1 cellular context compared by ENCODE assay signal in the genomic region with DNA sequence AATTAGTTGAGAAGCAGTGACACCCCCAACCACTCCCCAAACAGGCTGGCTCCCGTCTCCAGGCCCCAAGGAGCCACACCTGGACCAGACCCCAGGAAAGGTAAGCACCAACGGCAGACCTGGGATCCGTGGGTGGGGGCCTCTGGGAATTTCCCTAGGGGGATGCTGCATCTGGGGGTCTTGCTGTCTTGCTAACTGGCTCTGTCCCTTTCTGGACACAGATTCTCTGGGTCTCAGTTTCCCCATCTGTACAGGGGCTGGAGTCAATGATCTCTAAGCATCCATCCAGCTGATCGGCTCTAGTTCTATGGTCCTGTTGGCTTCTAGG.
TF ChIP-seq lines count a peak whose summit lies in the region.

No MANE protein-coding gene starts in this region.

TF ChIP-seq in GM23338, 12 proteins besides CTCF, POLR2A, EP300 and RAD21:
- TF ChIP-seq, protein P1, sequence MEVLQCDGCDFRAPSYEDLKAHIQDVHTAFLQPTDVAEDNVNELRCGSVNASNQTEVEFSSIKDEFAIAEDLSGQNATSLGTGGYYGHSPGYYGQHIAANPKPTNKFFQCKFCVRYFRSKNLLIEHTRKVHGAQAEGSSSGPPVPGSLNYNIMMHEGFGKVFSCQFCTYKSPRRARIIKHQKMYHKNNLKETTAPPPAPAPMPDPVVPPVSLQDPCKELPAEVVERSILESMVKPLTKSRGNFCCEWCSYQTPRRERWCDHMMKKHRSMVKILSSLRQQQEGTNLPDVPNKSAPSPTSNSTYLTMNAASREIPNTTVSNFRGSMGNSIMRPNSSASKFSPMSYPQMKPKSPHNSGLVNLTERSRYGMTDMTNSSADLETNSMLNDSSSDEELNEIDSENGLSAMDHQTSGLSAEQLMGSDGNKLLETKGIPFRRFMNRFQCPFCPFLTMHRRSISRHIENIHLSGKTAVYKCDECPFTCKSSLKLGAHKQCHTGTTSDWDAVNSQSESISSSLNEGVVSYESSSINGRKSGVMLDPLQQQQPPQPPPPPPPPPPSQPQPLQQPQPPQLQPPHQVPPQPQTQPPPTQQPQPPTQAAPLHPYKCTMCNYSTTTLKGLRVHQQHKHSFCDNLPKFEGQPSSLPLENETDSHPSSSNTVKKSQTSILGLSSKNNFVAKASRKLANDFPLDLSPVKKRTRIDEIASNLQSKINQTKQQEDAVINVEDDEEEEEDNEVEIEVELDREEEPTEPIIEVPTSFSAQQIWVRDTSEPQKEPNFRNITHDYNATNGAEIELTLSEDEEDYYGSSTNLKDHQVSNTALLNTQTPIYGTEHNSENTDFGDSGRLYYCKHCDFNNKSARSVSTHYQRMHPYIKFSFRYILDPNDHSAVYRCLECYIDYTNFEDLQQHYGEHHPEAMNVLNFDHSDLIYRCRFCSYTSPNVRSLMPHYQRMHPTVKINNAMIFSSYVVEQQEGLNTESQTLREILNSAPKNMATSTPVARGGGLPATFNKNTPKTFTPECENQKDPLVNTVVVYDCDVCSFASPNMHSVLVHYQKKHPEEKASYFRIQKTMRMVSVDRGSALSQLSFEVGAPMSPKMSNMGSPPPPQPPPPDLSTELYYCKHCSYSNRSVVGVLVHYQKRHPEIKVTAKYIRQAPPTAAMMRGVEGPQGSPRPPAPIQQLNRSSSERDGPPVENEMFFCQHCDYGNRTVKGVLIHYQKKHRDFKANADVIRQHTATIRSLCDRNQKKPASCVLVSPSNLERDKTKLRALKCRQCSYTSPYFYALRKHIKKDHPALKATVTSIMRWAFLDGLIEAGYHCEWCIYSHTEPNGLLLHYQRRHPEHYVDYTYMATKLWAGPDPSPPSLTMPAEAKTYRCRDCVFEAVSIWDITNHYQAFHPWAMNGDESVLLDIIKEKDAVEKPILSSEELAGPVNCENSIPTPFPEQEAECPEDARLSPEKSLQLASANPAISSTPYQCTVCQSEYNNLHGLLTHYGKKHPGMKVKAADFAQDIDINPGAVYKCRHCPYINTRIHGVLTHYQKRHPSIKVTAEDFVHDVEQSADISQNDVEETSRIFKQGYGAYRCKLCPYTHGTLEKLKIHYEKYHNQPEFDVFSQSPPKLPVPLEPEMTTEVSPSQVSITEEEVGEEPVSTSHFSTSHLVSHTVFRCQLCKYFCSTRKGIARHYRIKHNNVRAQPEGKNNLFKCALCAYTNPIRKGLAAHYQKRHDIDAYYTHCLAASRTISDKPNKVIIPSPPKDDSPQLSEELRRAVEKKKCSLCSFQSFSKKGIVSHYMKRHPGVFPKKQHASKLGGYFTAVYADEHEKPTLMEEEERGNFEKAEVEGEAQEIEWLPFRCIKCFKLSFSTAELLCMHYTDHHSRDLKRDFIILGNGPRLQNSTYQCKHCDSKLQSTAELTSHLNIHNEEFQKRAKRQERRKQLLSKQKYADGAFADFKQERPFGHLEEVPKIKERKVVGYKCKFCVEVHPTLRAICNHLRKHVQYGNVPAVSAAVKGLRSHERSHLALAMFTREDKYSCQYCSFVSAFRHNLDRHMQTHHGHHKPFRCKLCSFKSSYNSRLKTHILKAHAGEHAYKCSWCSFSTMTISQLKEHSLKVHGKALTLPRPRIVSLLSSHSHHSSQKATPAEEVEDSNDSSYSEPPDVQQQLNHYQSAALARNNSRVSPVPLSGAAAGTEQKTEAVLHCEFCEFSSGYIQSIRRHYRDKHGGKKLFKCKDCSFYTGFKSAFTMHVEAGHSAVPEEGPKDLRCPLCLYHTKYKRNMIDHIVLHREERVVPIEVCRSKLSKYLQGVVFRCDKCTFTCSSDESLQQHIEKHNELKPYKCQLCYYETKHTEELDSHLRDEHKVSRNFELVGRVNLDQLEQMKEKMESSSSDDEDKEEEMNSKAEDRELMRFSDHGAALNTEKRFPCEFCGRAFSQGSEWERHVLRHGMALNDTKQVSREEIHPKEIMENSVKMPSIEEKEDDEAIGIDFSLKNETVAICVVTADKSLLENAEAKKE (CRISPR knock-in tag; IDR thresholded peaks at IDR 0.05) = no peak
- TF ChIP-seq EZH2phosphoT487 (IDR thresholded peaks at IDR 0.05; ENCODE audit: unreplicated experiment) (no peak), EZH2 (IDR thresholded peaks at IDR 0.05; ENCODE audit: low read depth, unreplicated experiment) (no peak), JUNB (IDR thresholded peaks at IDR 0.05; ENCODE audit: unreplicated experiment) (no peak), NANOG (IDR thresholded peaks at IDR 0.05; ENCODE audit: borderline replicate concordance) (no peak), ZNF114 (CRISPR knock-in tag; IDR thresholded peaks at IDR 0.05) (no peak), POLR2AphosphoS5 (IDR thresholded peaks at IDR 0.05; ENCODE audit: low read depth) (no peak), ZNF331 (CRISPR knock-in tag; IDR thresholded peaks at IDR 0.05; ENCODE audit: low read depth) (no peak), CREB1 (CRISPR knock-in tag; IDR thresholded peaks at IDR 0.05; ENCODE audit: low read depth) (no peak), STAT1 (IDR thresholded peaks at IDR 0.05; ENCODE audit: unreplicated experiment) (no peak)
- TF ChIP-seq, protein P2, sequence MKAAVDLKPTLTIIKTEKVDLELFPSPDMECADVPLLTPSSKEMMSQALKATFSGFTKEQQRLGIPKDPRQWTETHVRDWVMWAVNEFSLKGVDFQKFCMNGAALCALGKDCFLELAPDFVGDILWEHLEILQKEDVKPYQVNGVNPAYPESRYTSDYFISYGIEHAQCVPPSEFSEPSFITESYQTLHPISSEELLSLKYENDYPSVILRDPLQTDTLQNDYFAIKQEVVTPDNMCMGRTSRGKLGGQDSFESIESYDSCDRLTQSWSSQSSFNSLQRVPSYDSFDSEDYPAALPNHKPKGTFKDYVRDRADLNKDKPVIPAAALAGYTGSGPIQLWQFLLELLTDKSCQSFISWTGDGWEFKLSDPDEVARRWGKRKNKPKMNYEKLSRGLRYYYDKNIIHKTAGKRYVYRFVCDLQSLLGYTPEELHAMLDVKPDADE (IDR thresholded peaks at IDR 0.05) = no peak
- TF ChIP-seq, protein P3, sequence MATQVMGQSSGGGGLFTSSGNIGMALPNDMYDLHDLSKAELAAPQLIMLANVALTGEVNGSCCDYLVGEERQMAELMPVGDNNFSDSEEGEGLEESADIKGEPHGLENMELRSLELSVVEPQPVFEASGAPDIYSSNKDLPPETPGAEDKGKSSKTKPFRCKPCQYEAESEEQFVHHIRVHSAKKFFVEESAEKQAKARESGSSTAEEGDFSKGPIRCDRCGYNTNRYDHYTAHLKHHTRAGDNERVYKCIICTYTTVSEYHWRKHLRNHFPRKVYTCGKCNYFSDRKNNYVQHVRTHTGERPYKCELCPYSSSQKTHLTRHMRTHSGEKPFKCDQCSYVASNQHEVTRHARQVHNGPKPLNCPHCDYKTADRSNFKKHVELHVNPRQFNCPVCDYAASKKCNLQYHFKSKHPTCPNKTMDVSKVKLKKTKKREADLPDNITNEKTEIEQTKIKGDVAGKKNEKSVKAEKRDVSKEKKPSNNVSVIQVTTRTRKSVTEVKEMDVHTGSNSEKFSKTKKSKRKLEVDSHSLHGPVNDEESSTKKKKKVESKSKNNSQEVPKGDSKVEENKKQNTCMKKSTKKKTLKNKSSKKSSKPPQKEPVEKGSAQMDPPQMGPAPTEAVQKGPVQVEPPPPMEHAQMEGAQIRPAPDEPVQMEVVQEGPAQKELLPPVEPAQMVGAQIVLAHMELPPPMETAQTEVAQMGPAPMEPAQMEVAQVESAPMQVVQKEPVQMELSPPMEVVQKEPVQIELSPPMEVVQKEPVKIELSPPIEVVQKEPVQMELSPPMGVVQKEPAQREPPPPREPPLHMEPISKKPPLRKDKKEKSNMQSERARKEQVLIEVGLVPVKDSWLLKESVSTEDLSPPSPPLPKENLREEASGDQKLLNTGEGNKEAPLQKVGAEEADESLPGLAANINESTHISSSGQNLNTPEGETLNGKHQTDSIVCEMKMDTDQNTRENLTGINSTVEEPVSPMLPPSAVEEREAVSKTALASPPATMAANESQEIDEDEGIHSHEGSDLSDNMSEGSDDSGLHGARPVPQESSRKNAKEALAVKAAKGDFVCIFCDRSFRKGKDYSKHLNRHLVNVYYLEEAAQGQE (IDR thresholded peaks at IDR 0.05; ENCODE audit: unreplicated experiment) = no peak
